ENCODE assay signal across 1 cellular context in genomic region chr6:105428342-105428957, GRCh38.
TF ChIP-seq lines count a peak whose summit lies in the region.

No MANE protein-coding gene starts in this region.

TF ChIP-seq in GM23338, 12 proteins besides CTCF, POLR2A, EP300 and RAD21 (continued from another document):
- TF ChIP-seq ZNF462 (CRISPR knock-in tag; IDR thresholded peaks at IDR 0.05) (no peak), EZH2phosphoT487 (IDR thresholded peaks at IDR 0.05; ENCODE audit: unreplicated experiment) (no peak), REST (IDR thresholded peaks at IDR 0.05; ENCODE audit: unreplicated experiment) (no peak), ETS1 (IDR thresholded peaks at IDR 0.05) (no peak), STAT1 (IDR thresholded peaks at IDR 0.05; ENCODE audit: unreplicated experiment) (no peak), CREB1 (CRISPR knock-in tag; IDR thresholded peaks at IDR 0.05; ENCODE audit: low read depth) (no peak), NANOG (IDR thresholded peaks at IDR 0.05; ENCODE audit: borderline replicate concordance) (no peak), ZNF331 (CRISPR knock-in tag; IDR thresholded peaks at IDR 0.05; ENCODE audit: low read depth) (no peak), POLR2AphosphoS5 (IDR thresholded peaks at IDR 0.05; ENCODE audit: low read depth) (no peak)
